Comparison of ENCODE assay signal across 16 cellular contexts in genomic region chr16:83799336-83799735, GRCh38. TPM values are rescaled to one million over a fixed set of nuclear protein-coding genes. Genes with fewer than 3 reads are reported as not detected.
A peak's percentile ranks its signal among the peaks of the same experiment; 100 is the strongest.
DNase-seq lines count a peak whose midpoint lies in the region; ATAC-seq and TF ChIP-seq lines count a peak whose summit lies in the region.
"Had no signal": no experiment of that assay in that cellular context is flagged by ENCODE, and none has a peak within 500 bp of the region (broad histone marks: within the 10 kb centered on the region; RNA-seq: fewer than 3 reads in every experiment).

No MANE protein-coding gene starts in this region.

- intact Hi-C loops in HCT116 (cut with micrococcal nuclease) (no loop called here), PC-3 (cut with micrococcal nuclease) (no loop called here)

- RAD21 ChIA-PET in HCT116 (lab: Charles Lee; ENCODE audit: low non-redundant PET in 1 of 2, low total read pairs in 2 of 2, uncharacterized antibody in 2 of 2, unreplicated experiment in 2 of 2), result no interaction called here

- CTCF ChIA-PET in HCT116 (lab: Charles Lee) (no interaction called here), PC-3 (lab: Charles Lee) (no interaction called here)

- POLR2A ChIA-PET in HCT116 (lab: Charles Lee), result no interaction called here
- POLR2A ChIA-PET in PC-3 (lab: Charles Lee; ENCODE audit: unreplicated experiment), result no interaction called here

- H3F3A ChIP-seq in PC-3 (ENCODE audit: low read length, unreplicated experiment), result no peaks in the 10 kb centered on the region

- H3K36me3 ChIP-seq in HCT116 (ENCODE audit: control insufficient read depth in 1 of 2, insufficient read depth in 2 of 2, low read length in 2 of 2) (no peaks in the 10 kb centered on the region), PC-3 (ENCODE audit: low read depth, low read length) (no peaks in the 10 kb centered on the region)

- H3K4me2 ChIP-seq in HCT116 (ENCODE audit: low read length), result peak overlapping the region; percentile 19
- 0 out of 2 replicates have a peak overlapping the region, but pooled peaks have one; percentile 20 for H3K4me2 ChIP-seq in PC-3 (ENCODE audit: low read length)

- no peak overlapping the region for H3K4me3 ChIP-seq in HCT116 (replicated peaks in 1 of 2; ENCODE audit: low read depth in 1 of 2, low read length in 2 of 2)
- no peak overlapping the region for H3K4me3 ChIP-seq in PC-3 (ENCODE audit: low read length)
- H3K4me3 ChIP-seq in epithelial cell of esophagus (ENCODE audit: low read length), result no peak overlapping the region

- DNase-seq in HCT116 (ENCODE audit: low read depth, low spot score), result no peak
- peak; percentile 54 for DNase-seq in PC-3
- DNase-seq in epithelial cell of esophagus (ENCODE audit: low read depth), result peak; percentile 46
- DNase-seq in stimulated activated naive CD4-positive, alpha-beta T cell (lab: John Stamatoyannopoulos, UW), result no peak
- DNase-seq in NCI-H446 (lab: John Stamatoyannopoulos, UW), result no peak
- DNase-seq: C1 segment of cervical spinal cord; Calu3; CD4-positive, alpha-beta memory T cell; COR-L47; DMS79; EL; GF-D8; GOT3; H7; HCEC 1CT had no signal

- no peaks in the 10 kb centered on the region for H3K79me2 ChIP-seq in HCT116 (ENCODE audit: insufficient read depth, low read length)
- H3K79me2 ChIP-seq in PC-3 (ENCODE audit: low read length), result no peaks in the 10 kb centered on the region

- no peak overlapping the region for H2AFZ ChIP-seq in HCT116 (ENCODE audit: low read depth, low read length, poor library complexity, severe bottlenecking)
- H2AFZ ChIP-seq in PC-3 (ENCODE audit: low read length), result no peak overlapping the region

- H4K20me1 ChIP-seq in HCT116 (ENCODE audit: insufficient read depth) (no peaks in the 10 kb centered on the region), PC-3 (ENCODE audit: low read length) (no peaks in the 10 kb centered on the region)

- no peak for TF ChIP-seq RAD21 in HCT116 (IDR thresholded peaks at IDR 0.05; ENCODE audit: low read depth)

- BruUV-seq in HCT116 (replicated peaks; lab: Mats Ljungman, UMichigan) (no TSS peak), PC-3 (replicated peaks; lab: Mats Ljungman, UMichigan) (no TSS peak)

- H3K4me1 ChIP-seq in HCT116 (ENCODE audit: control insufficient read depth in 1 of 2, insufficient read depth in 2 of 2, low read length in 2 of 2), result peaks cover 4 to 16% of the 10 kb centered on the region in 2 experiments; a peak in 2 of 4 replicates
- peaks cover 47% of the 10 kb centered on the region for H3K4me1 ChIP-seq in PC-3 (ENCODE audit: insufficient read depth, low read length)

- H3K27me3 ChIP-seq in HCT116 (ENCODE audit: insufficient read depth, low read length) (peaks cover 11% of the 10 kb centered on the region; the same call in 1 of the 2 replicates), PC-3 (ENCODE audit: low read length) (no peaks in the 10 kb centered on the region)

- H3K9me3 ChIP-seq in HCT116 (ENCODE audit: control insufficient read depth in 1 of 2, insufficient read depth in 1 of 2, low read depth in 1 of 2, low read length in 2 of 2) (no peaks in the 10 kb centered on the region), PC-3 (ENCODE audit: low read length) (no peaks in the 10 kb centered on the region)

- H3K9me2 ChIP-seq in HCT116 (ENCODE audit: insufficient read depth) (no peaks in the 10 kb centered on the region), PC-3 (replicated peaks; ENCODE audit: low read length) (no peaks in the 10 kb centered on the region)

- no peak for ATAC-seq in HCT116
- ATAC-seq in PC-3, result no peak
- ATAC-seq in GM19463 (IDR thresholded peaks at IDR 0.05; ENCODE audit: unreplicated experiment), result no peak

- H3K9ac ChIP-seq in HCT116 (ENCODE audit: low read length), result no peak overlapping the region
- H3K9ac ChIP-seq in PC-3 (ENCODE audit: low read length), result no peak overlapping the region

- TF ChIP-seq CTCF in HCT116 (IDR thresholded peaks at IDR 0.05 in 2 of 3, conservative IDR thresholded peaks at IDR 0.05 in 1 of 3; ENCODE audit: borderline replicate concordance in 1 of 3, insufficient read depth in 1 of 3, low read depth in 2 of 3, low read length in 2 of 3) (no peak), PC-3 (conservative IDR thresholded peaks at IDR 0.05; ENCODE audit: low read depth, low read length) (no peak), epithelial cell of esophagus (IDR thresholded peaks at IDR 0.05; ENCODE audit: insufficient read depth, low read depth, low read length, missing control alignments) (no peak)

- TF ChIP-seq POLR2A in HCT116 (IDR thresholded peaks at IDR 0.05; ENCODE audit: borderline replicate concordance, extremely low read depth, insufficient read depth, insufficient read length), result no peak

- no peak overlapping the region for H3K27ac ChIP-seq in HCT116 (ENCODE audit: low read depth, low read length)
- no peak overlapping the region for H3K27ac ChIP-seq in PC-3 (ENCODE audit: low read length)

TF ChIP-seq in HCT116, 20 proteins besides CTCF, POLR2A, EP300 and RAD21:
- TF ChIP-seq ATF3 (IDR thresholded peaks at IDR 0.05) (no peak), FOSL1 (IDR thresholded peaks at IDR 0.05; ENCODE audit: low read depth) (no peak), JUND (IDR thresholded peaks at IDR 0.05) (no peak), ZNF274 (IDR thresholded peaks at IDR 0.05; ENCODE audit: low read depth, low read length) (no peak), ZFX (IDR thresholded peaks at IDR 0.05) (no peak), SP1 (IDR thresholded peaks at IDR 0.05; ENCODE audit: low read depth) (no peak), CEBPB (IDR thresholded peaks at IDR 0.05; ENCODE audit: low read depth) (no peak), TCF7L2 (IDR thresholded peaks at IDR 0.05; ENCODE audit: borderline replicate concordance, extremely low read depth, insufficient read depth, insufficient read length) (no peak), YY1 (IDR thresholded peaks at IDR 0.05; ENCODE audit: extremely low read depth, insufficient replicate concordance, low read depth, low read length) (no peak), ELF1 (IDR thresholded peaks at IDR 0.05; ENCODE audit: borderline replicate concordance, low read depth) (no peak), ZBTB33 (IDR thresholded peaks at IDR 0.05; ENCODE audit: extremely low read depth, insufficient replicate concordance, low read length) (no peak), POLR2AphosphoS5 (IDR thresholded peaks at IDR 0.05; ENCODE audit: low read depth, low read length) (no peak), EGR1 (IDR thresholded peaks at IDR 0.05; ENCODE audit: low read depth) (no peak), SIN3A (IDR thresholded peaks at IDR 0.05; ENCODE audit: low read depth) (no peak), MAX (IDR thresholded peaks at IDR 0.05) (no peak)

RNA-seq across cellular contexts. Expression of gene HSBP1, which starts 8.4 kb away (rescaled TPM):
- total RNA-seq in HCT116 (2021; ENCODE audit: unreplicated experiment), result 270 TPM
- polyA plus RNA-seq in HCT116 (2012), result 167 and 199 TPM in 2 replicates
- total RNA-seq in PC-3 (2014; rRNA removed), result 141 and 167 TPM in 2 replicates

Comparison
In these comparisons a context has a peak if more than half of its experiments do, and no peak if none do; other contexts are left out.
1. DNase-seq: peak in PC-3 (single experiment) and epithelial cell of esophagus (single experiment); none in HCT116 (single experiment), stimulated activated naive CD4-positive, alpha-beta T cell (0 of 6) and NCI-H446 (0 of 2).